ENCODE assay signal across 1 cellular context in the genomic region with DNA sequence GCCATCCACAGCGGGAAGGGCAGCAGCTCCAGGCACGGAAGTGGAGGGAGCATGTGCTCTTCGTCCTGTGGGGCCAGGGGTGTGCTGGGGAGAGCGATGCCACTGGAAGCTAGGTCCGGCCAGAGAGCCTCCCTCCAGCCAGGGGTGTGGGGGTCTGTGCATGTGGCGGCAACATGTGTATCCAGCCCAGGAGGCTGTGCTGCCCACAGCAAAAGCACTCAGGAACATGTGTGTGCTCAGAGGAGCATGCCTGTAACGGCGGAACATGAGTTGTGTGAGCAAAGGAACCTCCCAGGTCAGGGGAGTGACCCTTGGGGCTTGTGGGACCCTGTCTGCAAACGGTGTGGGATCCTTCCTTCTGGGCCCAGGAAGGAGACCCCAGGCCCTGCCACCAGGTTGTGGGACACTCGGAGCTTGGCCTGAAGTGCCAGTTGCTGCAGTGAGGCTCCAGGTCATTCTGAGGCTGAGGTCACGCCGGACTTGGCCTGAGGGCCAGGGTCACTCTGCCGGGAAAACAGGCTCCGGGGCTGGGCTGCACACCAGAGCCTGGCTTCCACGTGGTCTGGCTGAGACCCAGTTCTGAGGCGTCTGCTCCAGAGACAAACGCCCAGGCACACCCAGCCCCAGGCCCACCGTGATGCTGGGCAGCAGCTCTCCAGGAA.
A peak's percentile ranks its signal among the peaks of the same experiment; 100 is the strongest.
TF ChIP-seq lines count a peak whose summit lies in the region.

No MANE protein-coding gene starts in this region.

TF ChIP-seq in HepG2, 621 proteins besides CTCF, POLR2A, EP300 and RAD21 (continued from another document and continues in another):
- no peak for TF ChIP-seq ZNF382 (CRISPR knock-in tag; IDR thresholded peaks at IDR 0.05; ENCODE audit: borderline replicate concordance)
- no peak for TF ChIP-seq NFIB (CRISPR knock-in tag; IDR thresholded peaks at IDR 0.05; ENCODE audit: borderline replicate concordance)
- TF ChIP-seq SYNCRIP (IDR thresholded peaks at IDR 0.05; ENCODE audit: insufficient read depth, low read depth, low read length): no peak
- no peak for TF ChIP-seq TP53 (CRISPR knock-in tag; conservative IDR thresholded peaks at IDR 0.05)
- TF ChIP-seq ELF1 (CRISPR knock-in tag; IDR thresholded peaks at IDR 0.05): 0 out of 2 replicates have a peak, but pooled peaks have one; percentile 19
- TF ChIP-seq NFYB (CRISPR knock-in tag; IDR thresholded peaks at IDR 0.05): no peak
- TF ChIP-seq MLLT10 (CRISPR knock-in tag; IDR thresholded peaks at IDR 0.05): no peak
- no peak for TF ChIP-seq SMARCE1 (IDR thresholded peaks at IDR 0.05; ENCODE audit: borderline replicate concordance)
- no peak for TF ChIP-seq ZFP82 (CRISPR knock-in tag; IDR thresholded peaks at IDR 0.05; ENCODE audit: borderline replicate concordance)
- TF ChIP-seq, protein P1, sequence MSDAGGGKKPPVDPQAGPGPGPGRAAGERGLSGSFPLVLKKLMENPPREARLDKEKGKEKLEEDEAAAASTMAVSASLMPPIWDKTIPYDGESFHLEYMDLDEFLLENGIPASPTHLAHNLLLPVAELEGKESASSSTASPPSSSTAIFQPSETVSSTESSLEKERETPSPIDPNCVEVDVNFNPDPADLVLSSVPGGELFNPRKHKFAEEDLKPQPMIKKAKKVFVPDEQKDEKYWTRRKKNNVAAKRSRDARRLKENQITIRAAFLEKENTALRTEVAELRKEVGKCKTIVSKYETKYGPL (CRISPR knock-in tag; IDR thresholded peaks at IDR 0.05): no peak
- TF ChIP-seq, protein P2, sequence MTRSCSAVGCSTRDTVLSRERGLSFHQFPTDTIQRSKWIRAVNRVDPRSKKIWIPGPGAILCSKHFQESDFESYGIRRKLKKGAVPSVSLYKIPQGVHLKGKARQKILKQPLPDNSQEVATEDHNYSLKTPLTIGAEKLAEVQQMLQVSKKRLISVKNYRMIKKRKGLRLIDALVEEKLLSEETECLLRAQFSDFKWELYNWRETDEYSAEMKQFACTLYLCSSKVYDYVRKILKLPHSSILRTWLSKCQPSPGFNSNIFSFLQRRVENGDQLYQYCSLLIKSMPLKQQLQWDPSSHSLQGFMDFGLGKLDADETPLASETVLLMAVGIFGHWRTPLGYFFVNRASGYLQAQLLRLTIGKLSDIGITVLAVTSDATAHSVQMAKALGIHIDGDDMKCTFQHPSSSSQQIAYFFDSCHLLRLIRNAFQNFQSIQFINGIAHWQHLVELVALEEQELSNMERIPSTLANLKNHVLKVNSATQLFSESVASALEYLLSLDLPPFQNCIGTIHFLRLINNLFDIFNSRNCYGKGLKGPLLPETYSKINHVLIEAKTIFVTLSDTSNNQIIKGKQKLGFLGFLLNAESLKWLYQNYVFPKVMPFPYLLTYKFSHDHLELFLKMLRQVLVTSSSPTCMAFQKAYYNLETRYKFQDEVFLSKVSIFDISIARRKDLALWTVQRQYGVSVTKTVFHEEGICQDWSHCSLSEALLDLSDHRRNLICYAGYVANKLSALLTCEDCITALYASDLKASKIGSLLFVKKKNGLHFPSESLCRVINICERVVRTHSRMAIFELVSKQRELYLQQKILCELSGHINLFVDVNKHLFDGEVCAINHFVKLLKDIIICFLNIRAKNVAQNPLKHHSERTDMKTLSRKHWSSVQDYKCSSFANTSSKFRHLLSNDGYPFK (CRISPR knock-in tag; IDR thresholded peaks at IDR 0.05; ENCODE audit: borderline replicate concordance): no peak
- TF ChIP-seq ZNF619 (CRISPR knock-in tag; IDR thresholded peaks at IDR 0.05): no peak
- TF ChIP-seq ZBTB21 (CRISPR knock-in tag; IDR thresholded peaks at IDR 0.05): no peak
- no peak for TF ChIP-seq NFATC3 (CRISPR knock-in tag; IDR thresholded peaks at IDR 0.05)
- TF ChIP-seq ZNF773 (CRISPR knock-in tag; IDR thresholded peaks at IDR 0.05; ENCODE audit: borderline replicate concordance): no peak
- TF ChIP-seq GFI1 (CRISPR knock-in tag; IDR thresholded peaks at IDR 0.05; ENCODE audit: borderline replicate concordance): no peak
- TF ChIP-seq ZKSCAN1 (IDR thresholded peaks at IDR 0.05; ENCODE audit: low read length): no peak
- no peak for TF ChIP-seq MBNL3 (CRISPR knock-in tag; conservative IDR thresholded peaks at IDR 0.05)
- no peak for TF ChIP-seq ZNF83 (CRISPR knock-in tag; IDR thresholded peaks at IDR 0.05; ENCODE audit: borderline replicate concordance)
- TF ChIP-seq, protein P3, sequence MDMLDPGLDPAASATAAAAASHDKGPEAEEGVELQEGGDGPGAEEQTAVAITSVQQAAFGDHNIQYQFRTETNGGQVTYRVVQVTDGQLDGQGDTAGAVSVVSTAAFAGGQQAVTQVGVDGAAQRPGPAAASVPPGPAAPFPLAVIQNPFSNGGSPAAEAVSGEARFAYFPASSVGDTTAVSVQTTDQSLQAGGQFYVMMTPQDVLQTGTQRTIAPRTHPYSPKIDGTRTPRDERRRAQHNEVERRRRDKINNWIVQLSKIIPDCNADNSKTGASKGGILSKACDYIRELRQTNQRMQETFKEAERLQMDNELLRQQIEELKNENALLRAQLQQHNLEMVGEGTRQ (IDR thresholded peaks at IDR 0.05; ENCODE audit: low read depth, low read length): no peak
- TF ChIP-seq, protein P3 (CRISPR knock-in tag; IDR thresholded peaks at IDR 0.05; ENCODE audit: borderline replicate concordance): no peak
- 0 out of 2 replicates have a peak, but pooled peaks have one; percentile 21 for TF ChIP-seq ZSCAN25 (CRISPR knock-in tag; IDR thresholded peaks at IDR 0.05)
- no peak for TF ChIP-seq ATF7-NPFF (CRISPR knock-in tag; IDR thresholded peaks at IDR 0.05; ENCODE audit: low read depth)
- no peak for TF ChIP-seq HOXA7 (CRISPR knock-in tag; IDR thresholded peaks at IDR 0.05)
- no peak for TF ChIP-seq ZNF589 (CRISPR knock-in tag; conservative IDR thresholded peaks at IDR 0.05)
- TF ChIP-seq ZNF747 (CRISPR knock-in tag; IDR thresholded peaks at IDR 0.05; ENCODE audit: borderline replicate concordance): 0 out of 2 replicates have a peak, but pooled peaks have one; percentile 24
- no peak for TF ChIP-seq PHF8 (CRISPR knock-in tag; IDR thresholded peaks at IDR 0.05)
- TF ChIP-seq KDM5A (IDR thresholded peaks at IDR 0.05; ENCODE audit: borderline replicate concordance, low read length): no peak
- peak; percentile 67; the same call in 1 of the 2 replicates for TF ChIP-seq RXRA (CRISPR knock-in tag; IDR thresholded peaks at IDR 0.05)
- no peak for TF ChIP-seq ZFP37 (CRISPR knock-in tag; IDR thresholded peaks at IDR 0.05; ENCODE audit: borderline replicate concordance)
- no peak for TF ChIP-seq ZNF121 (CRISPR knock-in tag; IDR thresholded peaks at IDR 0.05)
- no peak for TF ChIP-seq KDM1A (CRISPR knock-in tag; IDR thresholded peaks at IDR 0.05)
- TF ChIP-seq SNAPC2 (CRISPR knock-in tag; IDR thresholded peaks at IDR 0.05): no peak
- TF ChIP-seq CC2D1A (CRISPR knock-in tag; IDR thresholded peaks at IDR 0.05): no peak
- TF ChIP-seq, protein P4, sequence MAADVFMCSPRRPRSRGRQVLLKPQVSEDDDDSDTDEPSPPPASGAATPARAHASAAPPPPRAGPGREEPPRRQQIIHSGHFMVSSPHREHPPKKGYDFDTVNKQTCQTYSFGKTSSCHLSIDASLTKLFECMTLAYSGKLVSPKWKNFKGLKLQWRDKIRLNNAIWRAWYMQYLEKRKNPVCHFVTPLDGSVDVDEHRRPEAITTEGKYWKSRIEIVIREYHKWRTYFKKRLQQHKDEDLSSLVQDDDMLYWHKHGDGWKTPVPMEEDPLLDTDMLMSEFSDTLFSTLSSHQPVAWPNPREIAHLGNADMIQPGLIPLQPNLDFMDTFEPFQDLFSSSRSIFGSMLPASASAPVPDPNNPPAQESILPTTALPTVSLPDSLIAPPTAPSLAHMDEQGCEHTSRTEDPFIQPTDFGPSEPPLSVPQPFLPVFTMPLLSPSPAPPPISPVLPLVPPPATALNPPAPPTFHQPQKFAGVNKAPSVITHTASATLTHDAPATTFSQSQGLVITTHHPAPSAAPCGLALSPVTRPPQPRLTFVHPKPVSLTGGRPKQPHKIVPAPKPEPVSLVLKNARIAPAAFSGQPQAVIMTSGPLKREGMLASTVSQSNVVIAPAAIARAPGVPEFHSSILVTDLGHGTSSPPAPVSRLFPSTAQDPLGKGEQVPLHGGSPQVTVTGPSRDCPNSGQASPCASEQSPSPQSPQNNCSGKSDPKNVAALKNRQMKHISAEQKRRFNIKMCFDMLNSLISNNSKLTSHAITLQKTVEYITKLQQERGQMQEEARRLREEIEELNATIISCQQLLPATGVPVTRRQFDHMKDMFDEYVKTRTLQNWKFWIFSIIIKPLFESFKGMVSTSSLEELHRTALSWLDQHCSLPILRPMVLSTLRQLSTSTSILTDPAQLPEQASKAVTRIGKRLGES (CRISPR knock-in tag; IDR thresholded peaks at IDR 0.05; ENCODE audit: borderline replicate concordance): no peak
- TF ChIP-seq, protein P5, sequence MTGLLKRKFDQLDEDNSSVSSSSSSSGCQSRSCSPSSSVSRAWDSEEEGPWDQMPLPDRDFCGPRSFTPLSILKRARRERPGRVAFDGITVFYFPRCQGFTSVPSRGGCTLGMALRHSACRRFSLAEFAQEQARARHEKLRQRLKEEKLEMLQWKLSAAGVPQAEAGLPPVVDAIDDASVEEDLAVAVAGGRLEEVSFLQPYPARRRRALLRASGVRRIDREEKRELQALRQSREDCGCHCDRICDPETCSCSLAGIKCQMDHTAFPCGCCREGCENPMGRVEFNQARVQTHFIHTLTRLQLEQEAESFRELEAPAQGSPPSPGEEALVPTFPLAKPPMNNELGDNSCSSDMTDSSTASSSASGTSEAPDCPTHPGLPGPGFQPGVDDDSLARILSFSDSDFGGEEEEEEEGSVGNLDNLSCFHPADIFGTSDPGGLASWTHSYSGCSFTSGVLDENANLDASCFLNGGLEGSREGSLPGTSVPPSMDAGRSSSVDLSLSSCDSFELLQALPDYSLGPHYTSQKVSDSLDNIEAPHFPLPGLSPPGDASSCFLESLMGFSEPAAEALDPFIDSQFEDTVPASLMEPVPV (CRISPR knock-in tag; IDR thresholded peaks at IDR 0.05): 0 out of 2 replicates have a peak, but pooled peaks have one; percentile 41
- no peak for TF ChIP-seq ZNF296 (CRISPR knock-in tag; conservative IDR thresholded peaks at IDR 0.05)
- TF ChIP-seq HDAC2 (CRISPR knock-in tag; IDR thresholded peaks at IDR 0.05): no peak
- TF ChIP-seq GATA4 (IDR thresholded peaks at IDR 0.05; ENCODE audit: borderline replicate concordance, low read depth): no peak
- TF ChIP-seq KLF6 (CRISPR knock-in tag; IDR thresholded peaks at IDR 0.05): no peak
- no peak for TF ChIP-seq ZNF282 (IDR thresholded peaks at IDR 0.05; ENCODE audit: partially characterized antibody)
- TF ChIP-seq KDM3A (CRISPR knock-in tag; IDR thresholded peaks at IDR 0.05; ENCODE audit: low read depth): no peak
- TF ChIP-seq, protein P6, sequence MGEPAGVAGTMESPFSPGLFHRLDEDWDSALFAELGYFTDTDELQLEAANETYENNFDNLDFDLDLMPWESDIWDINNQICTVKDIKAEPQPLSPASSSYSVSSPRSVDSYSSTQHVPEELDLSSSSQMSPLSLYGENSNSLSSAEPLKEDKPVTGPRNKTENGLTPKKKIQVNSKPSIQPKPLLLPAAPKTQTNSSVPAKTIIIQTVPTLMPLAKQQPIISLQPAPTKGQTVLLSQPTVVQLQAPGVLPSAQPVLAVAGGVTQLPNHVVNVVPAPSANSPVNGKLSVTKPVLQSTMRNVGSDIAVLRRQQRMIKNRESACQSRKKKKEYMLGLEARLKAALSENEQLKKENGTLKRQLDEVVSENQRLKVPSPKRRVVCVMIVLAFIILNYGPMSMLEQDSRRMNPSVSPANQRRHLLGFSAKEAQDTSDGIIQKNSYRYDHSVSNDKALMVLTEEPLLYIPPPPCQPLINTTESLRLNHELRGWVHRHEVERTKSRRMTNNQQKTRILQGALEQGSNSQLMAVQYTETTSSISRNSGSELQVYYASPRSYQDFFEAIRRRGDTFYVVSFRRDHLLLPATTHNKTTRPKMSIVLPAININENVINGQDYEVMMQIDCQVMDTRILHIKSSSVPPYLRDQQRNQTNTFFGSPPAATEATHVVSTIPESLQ (CRISPR knock-in tag; conservative IDR thresholded peaks at IDR 0.05): no peak
- TF ChIP-seq MIXL1 (CRISPR knock-in tag; IDR thresholded peaks at IDR 0.05): no peak
- TF ChIP-seq FLYWCH1 (CRISPR knock-in tag; IDR thresholded peaks at IDR 0.05): no peak
- TF ChIP-seq, protein P7, sequence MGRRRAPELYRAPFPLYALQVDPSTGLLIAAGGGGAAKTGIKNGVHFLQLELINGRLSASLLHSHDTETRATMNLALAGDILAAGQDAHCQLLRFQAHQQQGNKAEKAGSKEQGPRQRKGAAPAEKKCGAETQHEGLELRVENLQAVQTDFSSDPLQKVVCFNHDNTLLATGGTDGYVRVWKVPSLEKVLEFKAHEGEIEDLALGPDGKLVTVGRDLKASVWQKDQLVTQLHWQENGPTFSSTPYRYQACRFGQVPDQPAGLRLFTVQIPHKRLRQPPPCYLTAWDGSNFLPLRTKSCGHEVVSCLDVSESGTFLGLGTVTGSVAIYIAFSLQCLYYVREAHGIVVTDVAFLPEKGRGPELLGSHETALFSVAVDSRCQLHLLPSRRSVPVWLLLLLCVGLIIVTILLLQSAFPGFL (CRISPR knock-in tag; IDR thresholded peaks at IDR 0.05): no peak
- TF ChIP-seq CHD4 (IDR thresholded peaks at IDR 0.05; ENCODE audit: borderline replicate concordance, low read length): no peak
- no peak for TF ChIP-seq TAF15 (IDR thresholded peaks at IDR 0.05; ENCODE audit: low read depth, low read length, poor library complexity, severe bottlenecking)
- no peak for TF ChIP-seq ZNF496 (CRISPR knock-in tag; IDR thresholded peaks at IDR 0.05; ENCODE audit: insufficient replicate concordance)
- TF ChIP-seq, protein P8, sequence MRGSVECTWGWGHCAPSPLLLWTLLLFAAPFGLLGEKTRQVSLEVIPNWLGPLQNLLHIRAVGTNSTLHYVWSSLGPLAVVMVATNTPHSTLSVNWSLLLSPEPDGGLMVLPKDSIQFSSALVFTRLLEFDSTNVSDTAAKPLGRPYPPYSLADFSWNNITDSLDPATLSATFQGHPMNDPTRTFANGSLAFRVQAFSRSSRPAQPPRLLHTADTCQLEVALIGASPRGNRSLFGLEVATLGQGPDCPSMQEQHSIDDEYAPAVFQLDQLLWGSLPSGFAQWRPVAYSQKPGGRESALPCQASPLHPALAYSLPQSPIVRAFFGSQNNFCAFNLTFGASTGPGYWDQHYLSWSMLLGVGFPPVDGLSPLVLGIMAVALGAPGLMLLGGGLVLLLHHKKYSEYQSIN (CRISPR knock-in tag; IDR thresholded peaks at IDR 0.05; ENCODE audit: borderline replicate concordance): no peak
- TF ChIP-seq ZNF724P (CRISPR knock-in tag; IDR thresholded peaks at IDR 0.05; ENCODE audit: borderline replicate concordance): peak; percentile 80; the same call in 1 of the 2 replicates
- no peak for TF ChIP-seq ATRX (CRISPR knock-in tag; IDR thresholded peaks at IDR 0.05; ENCODE audit: borderline replicate concordance)
